Comparison of ENCODE assay signal across 27 cellular contexts in the genomic region with DNA sequence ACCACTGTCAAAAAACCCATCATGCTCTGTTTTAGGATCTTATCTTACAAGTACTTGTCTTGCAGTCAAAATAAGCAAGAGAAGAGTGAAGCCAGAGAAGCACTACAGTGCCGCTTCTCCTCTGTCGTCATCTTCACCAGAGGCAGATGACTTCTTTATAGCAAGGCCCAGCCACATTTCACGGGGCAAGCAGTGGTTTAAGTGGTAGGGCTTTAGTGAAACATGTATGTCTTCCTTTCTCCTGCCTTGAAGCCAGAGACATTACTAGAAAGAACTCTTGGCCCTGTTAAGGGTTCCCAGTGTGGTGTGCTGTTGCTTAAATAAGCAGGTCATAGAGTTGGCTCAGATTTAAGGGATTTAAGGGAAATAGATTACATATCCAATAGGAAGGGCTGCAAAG. TPM values are rescaled to one million over a fixed set of nuclear protein-coding genes. Genes with fewer than 3 reads are reported as not detected.
"Had no signal": no experiment of that assay in that cellular context is flagged by ENCODE, and none has a peak within 500 bp of the region (broad histone marks: within the 10 kb centered on the region; RNA-seq: fewer than 3 reads in every experiment).

No MANE protein-coding gene starts in this region.

- H3K27me3 ChIP-seq: ascending aorta, breast epithelium, dorsolateral prefrontal cortex, esophagus squamous epithelium, gastroesophageal sphincter, heart right ventricle had no signal

- H3K4me1 ChIP-seq: ascending aorta, breast epithelium, esophagus squamous epithelium, heart right ventricle had no signal

- H3K9me3 ChIP-seq: ascending aorta, breast epithelium, esophagus squamous epithelium, gastroesophageal sphincter, heart right ventricle had no signal

- H3K4me3 ChIP-seq: ascending aorta, breast epithelium, coronary artery, dorsolateral prefrontal cortex, esophagus squamous epithelium, gastroesophageal sphincter, heart right ventricle had no signal

- H3K27ac ChIP-seq: ascending aorta, breast epithelium, coronary artery, dorsolateral prefrontal cortex, epithelial cell of prostate, esophagus squamous epithelium, gastroesophageal sphincter, heart right ventricle, WERI-Rb-1 had no signal

- H3K36me3 ChIP-seq: breast epithelium had no signal

- DNase-seq: activated CD4-positive, alpha-beta memory T cell treated with anti-CD3 and anti-CD28 coated beads, Interleukin-2, amount 10 ng/mL, durations not matched to agents 7 days and 5 days; activated CD4-positive, alpha-beta T cell treated with anti-CD3 and anti-CD28 coated beads for 36 hours; activated CD4-positive, alpha-beta T cell treated with anti-CD3 and anti-CD28 coated beads, Interleukin-2, amount 10 ng/mL, durations not matched to agents 7 days and 5 days; activated CD4-positive, alpha-beta T cell treated with anti-CD3 and anti-CD28 coated beads, Interleukin-2, amount 50 U/mL, for 4 hours; activated CD4-positive, CD25-positive, alpha-beta regulatory T cell; activated CD4-positive, CD25-positive, alpha-beta regulatory T cell treated with anti-CD3 and anti-CD28 coated beads, Interleukin-2, amount 50 U/mL, for 72 hours; activated effector memory CD4-positive, alpha-beta T cell treated with Interleukin-2 at 50 U/mL for 16 hours; activated gamma-delta T cell treated with Interleukin-2 at 50 U/mL for 16 hours; activated naive CD4-positive, alpha-beta T cell treated with Interleukin-2 at 50 U/mL for 16 hours; activated naive CD8-positive, alpha-beta T cell treated with anti-CD3 and anti-CD28 coated beads, Interleukin-2, amount 10 ng/mL, durations not matched to agents 7 days and 5 days; activated T-cell treated with anti-CD3 and anti-CD28 coated beads, Interleukin-2, amount 50 U/mL, for 4 hours; dorsolateral prefrontal cortex; effector memory CD4-positive, alpha-beta T cell; esophagus squamous epithelium; foreskin melanocyte; heart right ventricle; T-helper 1 cell; T-helper 17 cell; T1000; WERI-Rb-1 had no signal

- ATAC-seq: activated CD4-positive, alpha-beta T cell treated with anti-CD3 and anti-CD28 coated beads for 36 hours; activated naive CD4-positive, alpha-beta T cell treated with anti-CD3 and anti-CD28 coated beads, Interleukin-2, amount 50 U/mL, for 72 hours; activated T-cell treated with anti-CD3 and anti-CD28 coated beads, Interleukin-2, amount 50 U/mL, for 4 hours; activated T-helper 17 cell treated with anti-CD3 and anti-CD28 coated beads, Interleukin-2, amount 50 U/mL, for 72 hours; gastroesophageal sphincter; heart right ventricle; T-helper 17 cell had no signal

RNA-seq across cellular contexts. Expression of gene DEPDC7, which starts 42.9 kb away (rescaled TPM):
- total RNA-seq: ascending aorta had no signal
